In the genomic region with DNA sequence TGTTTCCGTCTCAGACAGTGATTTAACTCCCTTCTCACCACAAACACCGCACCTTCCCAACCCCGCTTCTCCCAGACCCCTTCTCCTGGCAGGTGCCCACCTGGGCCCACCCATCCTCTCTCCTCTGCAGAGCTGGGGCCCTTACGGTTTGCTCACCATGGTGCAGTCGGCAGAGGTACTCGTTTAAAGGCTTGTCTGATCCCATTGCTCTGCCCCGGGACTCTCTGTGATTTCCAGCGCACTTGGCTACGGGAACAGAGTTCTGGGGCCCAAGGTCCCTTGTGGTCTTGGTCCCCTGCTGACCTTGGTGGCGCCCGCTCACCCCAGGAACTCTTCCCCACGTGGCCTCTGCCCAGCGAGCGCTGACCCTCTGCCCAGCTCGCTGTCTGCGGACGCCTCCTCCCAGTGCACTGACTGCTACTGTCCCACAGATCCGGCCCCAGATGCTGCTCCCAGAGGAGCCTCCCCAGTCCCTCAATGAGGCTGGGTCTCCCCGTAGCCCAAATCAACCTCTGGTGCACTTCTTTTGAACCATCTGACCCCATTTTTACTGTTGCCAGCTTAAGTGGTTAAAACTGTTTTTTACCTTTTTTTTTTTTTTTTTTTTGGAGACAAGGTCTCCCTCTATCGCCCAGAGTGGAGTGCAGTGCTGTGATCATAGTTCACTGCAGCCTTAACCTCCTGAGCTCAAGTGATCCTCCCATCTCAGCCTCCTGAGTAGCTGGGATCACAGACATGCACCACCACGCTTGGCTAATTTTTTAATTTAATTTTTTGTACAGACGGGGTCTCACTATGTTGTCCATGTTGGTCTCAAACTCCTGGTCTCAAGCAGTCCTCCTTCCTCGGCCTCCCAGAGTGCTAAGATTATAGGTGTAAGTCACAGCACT, we compare ENCODE assay signal across 19 cellular contexts. TPM values are rescaled to one million over a fixed set of nuclear protein-coding genes. Genes with fewer than 3 reads are reported as not detected.
A peak's percentile ranks its signal among the peaks of the same experiment; 100 is the strongest.
DNase-seq lines count a peak whose midpoint lies in the region; ATAC-seq, FAIRE-seq and TF ChIP-seq lines count a peak whose summit lies in the region.
"Had no signal": no experiment of that assay in that cellular context is flagged by ENCODE, and none has a peak within 500 bp of the region (broad histone marks: within the 10 kb centered on the region; RNA-seq: fewer than 3 reads in every experiment).

No MANE protein-coding gene starts in this region.

- H3K27ac ChIP-seq in Panc1 (ENCODE audit: low read length) (peak overlapping the region; percentile 18; the same call in 1 of the 2 replicates), H1 (ENCODE audit: low read depth, low read length) (no peak overlapping the region), testis (no peak overlapping the region)
- H3K27ac ChIP-seq: PC-9 had no signal

- no peak overlapping the region for H2AK5ac ChIP-seq in H1 (ENCODE audit: low read depth, low read length)

- no peak for TF ChIP-seq CTCF in Panc1 (IDR thresholded peaks at IDR 0.05)
- TF ChIP-seq CTCF in H1 (IDR thresholded peaks at IDR 0.05; ENCODE audit: control extremely low read depth in 1 of 3, insufficient read depth in 1 of 3, low read depth in 1 of 3, low read length in 3 of 3), result no peak
- TF ChIP-seq CTCF in testis (IDR thresholded peaks at IDR 0.05), result no peak

- BruUV-seq in Panc1 (replicated peaks; lab: Mats Ljungman, UMichigan), result no TSS peak

- DNase-seq in Panc1 (ENCODE audit: low read depth, low spot score), result no peak
- DNase-seq in H1 (ENCODE audit: low read depth in 1 of 2, low spot score in 2 of 2), result no peak
- peak; percentile 79 for DNase-seq in posterior vena cava (ENCODE audit: low spot score)
- DNase-seq in testis, result no peak
- DNase-seq: ACHN; AML-193; CD4-positive, CD25-positive, alpha-beta regulatory T cell; EL; NCI-H1105; NCI-H1694; NCI-H510A treated with DMSO at 0.1 percent for 48 hours; NCI-H82; PC-9; Right ventricle myocardium superior; SK-N-SH had no signal

- H4K20me1 ChIP-seq in H1 (replicated peaks in 1 of 2; ENCODE audit: control insufficient read depth in 1 of 2, insufficient read depth in 2 of 2, low read length in 2 of 2), result no peaks in the 10 kb centered on the region

- H4K5ac ChIP-seq in H1 (ENCODE audit: insufficient read length, low read depth, low read length), result no peak overlapping the region

- no peak for TF ChIP-seq RAD21 in H1 (IDR thresholded peaks at IDR 0.05 in 1 of 2, conservative IDR thresholded peaks at IDR 0.05 in 1 of 2; ENCODE audit: low read depth in 2 of 2, low read length in 2 of 2)

- no peak overlapping the region for H3K4me2 ChIP-seq in H1 (ENCODE audit: insufficient read depth in 1 of 2, low read depth in 2 of 2, low read length in 2 of 2)
- H3K4me2 ChIP-seq: PC-9, SK-N-SH had no signal

- in situ Hi-C loops in Panc1 (cut with HindIII; ENCODE audit: low pct_unique_long_range_greater_than_20kb, low sequenced_read_pairs), result no loop called here

- H3K14ac ChIP-seq in H1 (ENCODE audit: insufficient read length), result no peak overlapping the region

- no peaks in the 10 kb centered on the region for H3K9me3 ChIP-seq in Panc1 (ENCODE audit: control insufficient read depth, insufficient read depth, low read depth, low read length)
- no peaks in the 10 kb centered on the region for H3K9me3 ChIP-seq in H1 (ENCODE audit: insufficient read depth in 2 of 2, low read depth in 1 of 2, low read length in 1 of 2)
- no peaks in the 10 kb centered on the region for H3K9me3 ChIP-seq in testis
- H3K9me3 ChIP-seq: SK-N-SH had no signal

- no peak overlapping the region for H2BK15ac ChIP-seq in H1 (ENCODE audit: low read length)

- no peaks in the 10 kb centered on the region for H3K23me2 ChIP-seq in H1 (ENCODE audit: low read depth, low read length)

- intact Hi-C loops in Panc1 (cut with micrococcal nuclease; ENCODE audit: unreplicated experiment) (no loop called here), posterior vena cava (cut with DNase I) (no loop called here), testis (cut with DNase I; ENCODE audit: low total_unique reads) (no loop called here)

- H3K4ac ChIP-seq in H1 (replicated peaks; ENCODE audit: insufficient read length, low read depth, low read length), result no peak overlapping the region

- H3K4me3 ChIP-seq in Panc1 (ENCODE audit: low read depth in 2 of 2, low read length in 2 of 2), result no peak overlapping the region
- H3K4me3 ChIP-seq in H1 (ENCODE audit: extremely low read depth in 1 of 4, insufficient read depth in 2 of 4, low read depth in 3 of 4, low read length in 4 of 4), result no peak overlapping the region
- no peak overlapping the region for H3K4me3 ChIP-seq in testis
- H3K4me3 ChIP-seq: PC-9 had no signal

- H3K18ac ChIP-seq in H1 (ENCODE audit: extremely low read depth, low read length), result peak overlapping the region; percentile 32; the same call in 1 of the 2 replicates

- ATAC-seq in Panc1, result no peak
- no peak for ATAC-seq in HG02678 (IDR thresholded peaks at IDR 0.05; ENCODE audit: unreplicated experiment)

- no peak overlapping the region for H2AFZ ChIP-seq in H1 (ENCODE audit: low read length)
- H2AFZ ChIP-seq: PC-9 had no signal

- no peaks in the 10 kb centered on the region for H3K79me2 ChIP-seq in H1 (ENCODE audit: control insufficient read depth in 1 of 2, insufficient read depth in 2 of 2, low read length in 2 of 2)

- no peak overlapping the region for H2BK12ac ChIP-seq in H1 (ENCODE audit: low read depth, low read length)

- no peak overlapping the region for H3K56ac ChIP-seq in H1 (replicated peaks; ENCODE audit: insufficient read length, low read depth, low read length)

- no peak overlapping the region for H3K23ac ChIP-seq in H1 (ENCODE audit: insufficient read length)

- CTCF ChIA-PET in Panc1 (lab: Charles Lee), result interaction anchor here (0.6 to 1.6 kb wide), 7 partner anchors 30 to 331 kb away, joined by 4 to 14 read pairs (median 8); no protein-coding TSS in a partner anchor
- CTCF ChIA-PET in H1 (lab: Charles Lee; ENCODE audit: partially characterized antibody), result interaction anchor here (0.8 to 4.2 kb wide), 7 partner anchors 8 to 366 kb away, joined by 3 to 21 read pairs (median 5); no protein-coding TSS in a partner anchor

- no peak overlapping the region for H2BK120ac ChIP-seq in H1 (replicated peaks; ENCODE audit: low read depth, low read length)

- H3K79me1 ChIP-seq in H1 (ENCODE audit: low read depth, low read length), result no peaks in the 10 kb centered on the region

- H3K36me3 ChIP-seq in Panc1 (ENCODE audit: control insufficient read depth, insufficient read depth, low read length) (no peaks in the 10 kb centered on the region), H1 (ENCODE audit: control insufficient read depth in 2 of 4, insufficient read depth in 4 of 4, low read length in 3 of 4) (no peaks in the 10 kb centered on the region), testis (ENCODE audit: low read depth, missing control alignments) (no peaks in the 10 kb centered on the region)

- 90% methylated on average over 22 of the region's 23 CpGs; no CpG with 5 or more reads in 1 of the 2 experiments for WGBS in H1 (ENCODE audit: extremely low coverage in 1 of 2, insufficient coverage in 1 of 2, insufficient read length in 1 of 2, insufficient replicate concordance in 2 of 2, low coverage in 1 of 2, low lambda C conversion rate in 2 of 2, missing lambda C conversion rate in 1 of 2), 2 experiments
- WGBS in testis, 2 donors, result 81 to 89% methylated on average over 23 of the region's 23 CpGs

- H3K27me3 ChIP-seq in Panc1 (ENCODE audit: control insufficient read depth, insufficient read depth, low read length) (no peaks in the 10 kb centered on the region), H1 (replicated peaks in 1 of 4; ENCODE audit: control insufficient read depth in 3 of 4, extremely low read depth in 1 of 4, insufficient read depth in 3 of 4, low read length in 3 of 4) (peaks cover 0 to 3% (median 0%) of the 10 kb centered on the region in 4 experiments; a peak in 2 of 7 replicates), testis (no peaks in the 10 kb centered on the region)

- TF ChIP-seq POLR2A in H1 (IDR thresholded peaks at IDR 0.05; ENCODE audit: control extremely low read depth in 1 of 2, low read depth in 2 of 2, low read length in 2 of 2) (no peak), testis (IDR thresholded peaks at IDR 0.05) (no peak)

- H4K91ac ChIP-seq in H1 (replicated peaks; ENCODE audit: insufficient read length, low read length), result no peak overlapping the region

- FAIRE-seq in H1 (lab: Jason Lieb, UNC), result no peak

- no peak overlapping the region for H3K9ac ChIP-seq in H1 (replicated peaks in 1 of 4; ENCODE audit: extremely low read depth in 1 of 4, low read depth in 3 of 4, low read length in 3 of 4)
- H3K9ac ChIP-seq: SK-N-SH had no signal

- H4K8ac ChIP-seq in H1 (ENCODE audit: extremely low read depth, insufficient read depth, low read length), result peak overlapping the region; percentile 91

- H3K4me1 ChIP-seq in Panc1 (ENCODE audit: control insufficient read depth, insufficient read depth, low read length) (peaks cover 46% of the 10 kb centered on the region), H1 (replicated peaks in 1 of 4; ENCODE audit: control insufficient read depth in 3 of 4, insufficient read depth in 4 of 4, low read length in 3 of 4) (peaks cover 2 to 10% (median 4%) of the 10 kb centered on the region in 4 experiments; a peak in 6 of 7 replicates), testis (no peaks in the 10 kb centered on the region)

- POLR2A ChIA-PET in Panc1 (lab: Charles Lee), result interaction anchor here (0.6 to 0.7 kb wide), 2 partner anchors 24 to 43 kb away, joined by 3 to 10 read pairs; no protein-coding TSS in a partner anchor
- POLR2A ChIA-PET in H1 (lab: Charles Lee; ENCODE audit: partially characterized antibody), result no interaction called here

- H2BK5ac ChIP-seq in H1 (ENCODE audit: low read depth, low read length), result no peak overlapping the region

- no peak overlapping the region for H2BK20ac ChIP-seq in H1 (ENCODE audit: low read length)

- no peak for TF ChIP-seq EP300 in H1 (IDR thresholded peaks at IDR 0.05; ENCODE audit: borderline replicate concordance in 1 of 2, low read depth in 2 of 2, low read length in 2 of 2)

RNA-seq across cellular contexts. Expression of a gene that starts 21.3 kb away (rescaled TPM):
- total RNA-seq in Panc1 (2021; ENCODE audit: unreplicated experiment), result 1,813 TPM
- polyA plus RNA-seq in Panc1 (2012; ENCODE audit: insufficient read length), result 2,493 TPM
- total RNA-seq in H1 (2021; fragmentation: NEBNext Ultra II Directional; extraction: Animal tissue kit (Norgen Biotek cat#: 25700)), result 169 and 182 TPM in 2 replicates
- 173 and 243 TPM in 2 replicates for polyA plus RNA-seq in H1 (2011; rRNA removed)
- 138 TPM for polyA plus RNA-seq in H1 (2011; cell fraction: cytosol; rRNA removed)
- 238 TPM for polyA plus RNA-seq in H1 (2011; cell fraction: nucleus; rRNA removed)
- 130 to 236 TPM (median 215 TPM) in 4 replicates for polyA plus RNA-seq in H1 (2012, experiment 1 of 2)
- polyA plus RNA-seq in H1 (2012, experiment 2 of 2), result 250 TPM
- polyA plus RNA-seq in H1 (2013, experiment 1 of 2), result 221 TPM
- polyA plus RNA-seq in H1 (2013, experiment 2 of 2), result 199 TPM
- polyA minus RNA-seq in H1 (2011; rRNA and poly(A)+ RNA removed), result 142 and 153 TPM in 2 replicates
- polyA minus RNA-seq in H1 (2011; cell fraction: cytosol; rRNA and poly(A)+ RNA removed), result 129 TPM
- 94.0 TPM for polyA minus RNA-seq in H1 (2011; cell fraction: nucleus; rRNA and poly(A)+ RNA removed)
- 100 to 1,000 TPM; 351 to 519 TPM for total RNA-seq in posterior vena cava
- 100 to 1,000 TPM; 522 to 897 TPM for total RNA-seq in testis
- 486 TPM for polyA plus RNA-seq in testis (ENCODE audit: insufficient read depth, low read depth, low replicate concordance)

RNA-seq across cellular contexts. Expression of a gene that starts 34.6 kb away (rescaled TPM):
- total RNA-seq in Panc1 (2021; ENCODE audit: unreplicated experiment) (18.0 TPM), posterior vena cava (1 to 10 TPM; 1.4 to 2.4 TPM), testis (1 to 10 TPM; 6.0 to 9.6 TPM)
- 8.0 TPM for polyA plus RNA-seq in Panc1 (2012; ENCODE audit: insufficient read length)
- total RNA-seq in H1 (2021; fragmentation: NEBNext Ultra II Directional; extraction: Animal tissue kit (Norgen Biotek cat#: 25700)), result 0.22 and 0.23 TPM in 2 replicates
- polyA plus RNA-seq in H1 (2011; rRNA removed) (0.08 and 0.14 TPM in 2 replicates), testis (ENCODE audit: insufficient read depth, low read depth, low replicate concordance) (2.6 TPM)
- 0.06 TPM for polyA plus RNA-seq in H1 (2011; cell fraction: cytosol; rRNA removed)
- 0.19 TPM for polyA plus RNA-seq in H1 (2011; cell fraction: nucleus; rRNA removed)
- polyA plus RNA-seq in H1 (2012, experiment 1 of 2), result 0.16 to 0.25 TPM (median 0.19 TPM) in 4 replicates
- polyA plus RNA-seq in H1 (2012, experiment 2 of 2), result not detected
- polyA plus RNA-seq in H1 (2013, experiment 1 of 2), result 0.10 TPM
- polyA plus RNA-seq in H1 (2013, experiment 2 of 2), result 0.06 TPM
- 0.16 TPM in 1 of 2 replicates, not detected in the other for polyA minus RNA-seq in H1 (2011; rRNA and poly(A)+ RNA removed)
- polyA minus RNA-seq in H1 (2011; cell fraction: cytosol; rRNA and poly(A)+ RNA removed), result not detected
- not detected for polyA minus RNA-seq in H1 (2011; cell fraction: nucleus; rRNA and poly(A)+ RNA removed)
- polyA plus RNA-seq: CD4-positive, CD25-positive, alpha-beta regulatory T cell had no signal

RNA-seq across cellular contexts. Expression of a gene that starts 49.8 kb away (rescaled TPM):
- total RNA-seq in Panc1 (2021; ENCODE audit: unreplicated experiment) (3.5 TPM), posterior vena cava (not detected), testis (1 to 10 TPM; 1.7 to 2.7 TPM)
- polyA plus RNA-seq in Panc1 (2012; ENCODE audit: insufficient read length), result 1.9 TPM
- total RNA-seq in H1 (2021; fragmentation: NEBNext Ultra II Directional; extraction: Animal tissue kit (Norgen Biotek cat#: 25700)), result not detected in 2 replicates
- polyA plus RNA-seq in H1 (2011; rRNA removed) (not detected in 2 replicates), testis (ENCODE audit: insufficient read depth, low read depth, low replicate concordance) (0.98 TPM)
- not detected for polyA plus RNA-seq in H1 (2011; cell fraction: cytosol; rRNA removed)
- 0.27 TPM for polyA plus RNA-seq in H1 (2011; cell fraction: nucleus; rRNA removed)
- polyA plus RNA-seq in H1 (2012, experiment 1 of 2), result not detected in 4 replicates
- polyA plus RNA-seq in H1 (2012, experiment 2 of 2), result not detected
- not detected for polyA plus RNA-seq in H1 (2013, experiment 1 of 2)
- 0.04 TPM for polyA plus RNA-seq in H1 (2013, experiment 2 of 2)
- polyA minus RNA-seq in H1 (2011; rRNA and poly(A)+ RNA removed), result not detected in 2 replicates
- not detected for polyA minus RNA-seq in H1 (2011; cell fraction: cytosol; rRNA and poly(A)+ RNA removed)
- not detected for polyA minus RNA-seq in H1 (2011; cell fraction: nucleus; rRNA and poly(A)+ RNA removed)
- total RNA-seq: CD4-positive, CD25-positive, alpha-beta regulatory T cell; H4; HFFc6; Right ventricle myocardium superior had no signal
- polyA plus RNA-seq: CD4-positive, CD25-positive, alpha-beta regulatory T cell; IgD-negative memory B cell; SK-N-SH had no signal

RNA-seq across cellular contexts. Expression of a gene that starts 53.8 kb away (rescaled TPM):
- total RNA-seq in Panc1 (2021; ENCODE audit: unreplicated experiment) (0.46 TPM), posterior vena cava (1 to 10 TPM; 1.0 to 1.3 TPM), testis (not detected)
- polyA plus RNA-seq in Panc1 (2012; ENCODE audit: insufficient read length), result 0.64 TPM
- total RNA-seq in H1 (2021; fragmentation: NEBNext Ultra II Directional; extraction: Animal tissue kit (Norgen Biotek cat#: 25700)), result not detected in 2 replicates
- polyA plus RNA-seq in H1 (2011; rRNA removed) (0.39 TPM in 1 of 2 replicates, not detected in the other), testis (ENCODE audit: insufficient read depth, low read depth, low replicate concordance) (8.6 TPM)
- not detected for polyA plus RNA-seq in H1 (2011; cell fraction: cytosol; rRNA removed)
- 0.33 TPM for polyA plus RNA-seq in H1 (2011; cell fraction: nucleus; rRNA removed)
- polyA plus RNA-seq in H1 (2012, experiment 1 of 2), result 0.41 TPM in 1 of 4 replicates, not detected in the others
- not detected for polyA plus RNA-seq in H1 (2012, experiment 2 of 2)
- 0.12 TPM for polyA plus RNA-seq in H1 (2013, experiment 1 of 2)
- polyA plus RNA-seq in H1 (2013, experiment 2 of 2), result not detected
- not detected in 2 replicates for polyA minus RNA-seq in H1 (2011; rRNA and poly(A)+ RNA removed)
- not detected for polyA minus RNA-seq in H1 (2011; cell fraction: cytosol; rRNA and poly(A)+ RNA removed)
- not detected for polyA minus RNA-seq in H1 (2011; cell fraction: nucleus; rRNA and poly(A)+ RNA removed)
- total RNA-seq: CD4-positive, CD25-positive, alpha-beta regulatory T cell; H4; HFFc6; Right ventricle myocardium superior had no signal
- polyA plus RNA-seq: CD4-positive, CD25-positive, alpha-beta regulatory T cell; SK-N-SH had no signal
